ENCODE assay signal across 8 cellular contexts in genomic region chr2:68734688-68735525, GRCh38. TPM values are rescaled to one million over a fixed set of nuclear protein-coding genes. Genes with fewer than 3 reads are reported as not detected.
DNase-seq lines count a peak whose midpoint lies in the region; ATAC-seq, FAIRE-seq and TF ChIP-seq lines count a peak whose summit lies in the region.

ARHGAP25 (plus strand) TSS chr2:68734811; CDS start chr2:68735200, 389 bp downstream.

- 57 to 75% (median 59%) methylated on average over 12 of the region's 12 CpGs for WGBS in small intestine, 3 donors

- peaks cover 5% of the 10 kb centered on the region for H3K27me3 Mint-ChIP-seq in type B pancreatic cell

- peak; percentile 80 for DNase-seq in SKM-1 treated with dmso at 0.1 percent for 144 hours (lab: John Stamatoyannopoulos, UW; ENCODE audit: unreplicated experiment)
- no peak for DNase-seq in dermis blood vessel endothelial cell
- DNase-seq in small intestine = peak; percentile 29
- DNase-seq in NCI-H69 (lab: John Stamatoyannopoulos, UW) = no peak
- no peak for DNase-seq in OCI-M2 (lab: John Stamatoyannopoulos, UW; ENCODE audit: unreplicated experiment)
- DNase-seq in type B pancreatic cell (ENCODE audit: extremely low spot score, unreplicated experiment) = no peak

- peak within 1 kb of the TSS; percentile 58 to 93 for H3K27ac ChIP-seq in small intestine (ENCODE audit: low read depth in 1 of 2, low read length in 1 of 2)

- H3K4me3 ChIP-seq in small intestine (ENCODE audit: low read depth in 1 of 2, low read length in 2 of 2) = peak within 1 kb of the TSS; percentile 26 to 47

- H3K4me3 Mint-ChIP-seq in type B pancreatic cell = no peak within 1 kb of the TSS

- no peaks in the 10 kb centered on the region for H3K9me3 Mint-ChIP-seq in type B pancreatic cell

- H3K27ac Mint-ChIP-seq in type B pancreatic cell = no peak within 1 kb of the TSS

- no peaks in the 10 kb centered on the region for H3K36me3 ChIP-seq in small intestine (ENCODE audit: control insufficient read depth in 2 of 2, insufficient read depth in 2 of 2, low read length in 2 of 2)

- ATAC-seq in GM18517 (IDR thresholded peaks at IDR 0.05; ENCODE audit: unreplicated experiment) (peak; percentile 61), HG02852 (IDR thresholded peaks at IDR 0.05; ENCODE audit: unreplicated experiment) (peak; percentile 61)

- H3K27me3 ChIP-seq in small intestine (ENCODE audit: control insufficient read depth in 2 of 2, insufficient read depth in 2 of 2, low read length in 2 of 2) = no peaks in the 10 kb centered on the region

- TF ChIP-seq CTCF in type B pancreatic cell (conservative IDR thresholded peaks at IDR 0.05) = no peak

- no peaks in the 10 kb centered on the region for H3K9me3 ChIP-seq in small intestine (ENCODE audit: control insufficient read depth, low read depth)

- FAIRE-seq in small intestine (lab: Jason Lieb, UNC) = no peak

- no peaks in the 10 kb centered on the region for H3K36me3 Mint-ChIP-seq in type B pancreatic cell

- peaks cover 20% of the 10 kb centered on the region for H3K4me1 Mint-ChIP-seq in type B pancreatic cell (ENCODE audit: unreplicated experiment)

- H3K4me1 ChIP-seq in small intestine (ENCODE audit: control insufficient read depth in 2 of 2, insufficient read depth in 1 of 2, low read depth in 1 of 2, low read length in 1 of 2) = peaks cover 0 to under 1% of the 10 kb centered on the region in 2 donors

RNA-seq across cellular contexts. Expression of gene ARHGAP25, which starts in this region (rescaled TPM):
- total RNA-seq in dermis blood vessel endothelial cell (12.1 and 14.3 TPM in 2 replicates), type B pancreatic cell (ENCODE audit: low replicate concordance) (1.1 and 2.4 TPM in 2 replicates)
- 1 to 10 TPM; 1.8 to 7.6 (median 3.6) TPM for polyA plus RNA-seq in small intestine

Comparison
In these comparisons a context has a peak if more than half of its experiments do, and no peak if none do; other contexts are left out.
1. DNase-seq: peak in SKM-1 treated with dmso at 0.1 percent for 144 hours (single experiment) and small intestine (single experiment); none in dermis blood vessel endothelial cell (single experiment), NCI-H69 (single experiment), OCI-M2 (single experiment) and type B pancreatic cell (single experiment).